In genomic region chr17:8248751-8249607, GRCh38 we compare ENCODE assay signal across 1 cellular context.
A peak's percentile ranks its signal among the peaks of the same experiment; 100 is the strongest.
TF ChIP-seq lines count a peak whose summit lies in the region.

TSS of gene PFAS (plus strand) at chr17:8249289. CDS start at chr17:8253938, 4,649 bp downstream.

TF ChIP-seq in SK-N-SH, 30 proteins besides CTCF, POLR2A, EP300 and RAD21 (continued from another document):
- TF ChIP-seq REST (IDR thresholded peaks at IDR 0.05; ENCODE audit: low read depth, low read length): peak; percentile 22; the same call in 1 of the 2 replicates
- TF ChIP-seq POLR2AphosphoS5 (IDR thresholded peaks at IDR 0.05; ENCODE audit: low read depth, low read length): peak; percentile 81
- peak; percentile 99 for TF ChIP-seq MAX (IDR thresholded peaks at IDR 0.05; ENCODE audit: low read depth)
- TF ChIP-seq ZBTB33 (IDR thresholded peaks at IDR 0.05; ENCODE audit: borderline replicate concordance, low read depth): peak; percentile 56; the same call in 1 of the 2 replicates
- 0 out of 2 replicates have a peak, but pooled peaks have one; percentile 11 for TF ChIP-seq NRF1 (IDR thresholded peaks at IDR 0.05; ENCODE audit: low read depth, low read length)
- TF ChIP-seq ELF1 (IDR thresholded peaks at IDR 0.05): no peak; the same call in 1 of the 2 replicates
